Comparison of ENCODE assay signal across 8 cellular contexts in genomic region chr5:181215997-181216982, GRCh38. TPM values are rescaled to one million over a fixed set of nuclear protein-coding genes. Genes with fewer than 3 reads are reported as not detected.
A peak's percentile ranks its signal among the peaks of the same experiment; 100 is the strongest.
DNase-seq lines count a peak whose midpoint lies in the region; ATAC-seq, FAIRE-seq and TF ChIP-seq lines count a peak whose summit lies in the region.

No MANE protein-coding gene starts in this region.

- CTCF ChIA-PET in endothelial cell of umbilical vein (lab: Charles Lee): interaction anchor here (1.0 to 1.8 kb wide), 2 partner anchors 9 to 28 kb away, joined by 3 to 8 read pairs; no protein-coding TSS in a partner anchor

- in situ Hi-C loops in gastrocnemius medialis (cut with MboI; ENCODE audit: low sequenced_read_pairs in 4 of 4): no loop called here

- dilution Hi-C loops in endothelial cell of umbilical vein (cut with MboI; ENCODE audit: extremely low pct_ligation_motif_present, low sequenced_read_pairs): no loop called here

- no peak for TF ChIP-seq POLR2A in endothelial cell of umbilical vein (IDR thresholded peaks at IDR 0.05; ENCODE audit: low read depth, low read length)
- no peak for TF ChIP-seq POLR2A in gastrocnemius medialis (IDR thresholded peaks at IDR 0.05)

- no peak for ATAC-seq in gastrocnemius medialis
- ATAC-seq in GM19397 (IDR thresholded peaks at IDR 0.05; ENCODE audit: unreplicated experiment): no peak
- ATAC-seq in GM21528 (IDR thresholded peaks at IDR 0.05; ENCODE audit: low FRiP score, unreplicated experiment): no peak

- TF ChIP-seq CTCF in GM10266 (IDR thresholded peaks at IDR 0.05; ENCODE audit: control insufficient read depth, insufficient read depth, low read depth, missing control alignments) (no peak), endothelial cell of umbilical vein (IDR thresholded peaks at IDR 0.05; ENCODE audit: extremely low read depth in 1 of 2, insufficient read depth in 1 of 2, low read depth in 1 of 2, low read length in 2 of 2) (no peak), gastrocnemius medialis (IDR thresholded peaks at IDR 0.05 in 4 of 5, conservative IDR thresholded peaks at IDR 0.05 in 1 of 5) (no peak)

- peak overlapping the region; percentile 63 for H3K4me2 ChIP-seq in endothelial cell of umbilical vein (ENCODE audit: insufficient read depth, low read length)

- H2AFZ ChIP-seq in endothelial cell of umbilical vein (ENCODE audit: low read depth, low read length): peak overlapping the region; percentile 63

- POLR2A ChIA-PET in endothelial cell of umbilical vein (lab: Charles Lee): no interaction called here

- H3K4me1 ChIP-seq in endothelial cell of umbilical vein (ENCODE audit: control insufficient read depth, extremely low read depth, insufficient read depth, low read length) (peaks cover 10% of the 10 kb centered on the region), gastrocnemius medialis (peaks cover 32 to 33% of the 10 kb centered on the region in 2 donors)

- H3K9me3 ChIP-seq in endothelial cell of umbilical vein (replicated peaks; ENCODE audit: control insufficient read depth, insufficient read depth, low read length) (no peaks in the 10 kb centered on the region), gastrocnemius medialis (no peaks in the 10 kb centered on the region)

- H3K9ac ChIP-seq in endothelial cell of umbilical vein (replicated peaks; ENCODE audit: extremely low read depth, insufficient read depth, low read length): no peak overlapping the region

- FAIRE-seq in endothelial cell of umbilical vein (lab: Jason Lieb, UNC): no peak

- H3K27me3 ChIP-seq in endothelial cell of umbilical vein (ENCODE audit: control insufficient read depth in 2 of 2, insufficient read depth in 2 of 2, low read length in 2 of 2) (peaks cover 0 to 4% of the 10 kb centered on the region in 2 experiments), gastrocnemius medialis (no peaks in the 10 kb centered on the region)

- H3K4me3 ChIP-seq in endothelial cell of umbilical vein (replicated peaks in 1 of 3; ENCODE audit: insufficient read depth in 1 of 3, low read depth in 1 of 3, low read length in 3 of 3) (peak overlapping the region; percentile 4 to 48 (median 10)), gastrocnemius medialis (peak overlapping the region; percentile 54 to 60 (median 58))

- H3K9me1 ChIP-seq in endothelial cell of umbilical vein (replicated peaks; ENCODE audit: control insufficient read depth, extremely low read depth, insufficient read depth, low read length): no peaks in the 10 kb centered on the region

- H3K79me2 ChIP-seq in endothelial cell of umbilical vein (ENCODE audit: control insufficient read depth, insufficient read depth, low read length): no peaks in the 10 kb centered on the region

- DNase-seq in GM10266 (ENCODE audit: extremely low spot score) (peak; percentile 32), RPMI8226 (peak; percentile 52), endothelial cell of umbilical vein (ENCODE audit: low read depth, low spot score) (no peak), gastrocnemius medialis (no peak), NCI-H82 (lab: John Stamatoyannopoulos, UW) (no peak), T-helper 9 cell (no peak)

- no TSS peak for BruUV-seq in endothelial cell of umbilical vein (replicated peaks; lab: Mats Ljungman, UMichigan)

- intact Hi-C loops in endothelial cell of umbilical vein (cut with micrococcal nuclease) (no loop called here), gastrocnemius medialis (cut with DNase I; ENCODE audit: low total_unique reads) (no loop called here)

- H4K20me1 ChIP-seq in endothelial cell of umbilical vein (replicated peaks; ENCODE audit: control insufficient read depth, extremely low read depth, insufficient read depth, low read length): no peaks in the 10 kb centered on the region

- H3K27ac ChIP-seq in endothelial cell of umbilical vein (ENCODE audit: insufficient read depth, low read depth, low read length): no peak overlapping the region
- H3K27ac ChIP-seq in gastrocnemius medialis: peak overlapping the region; percentile 65 to 79 (median 76)

- H3K36me3 ChIP-seq in endothelial cell of umbilical vein (ENCODE audit: control insufficient read depth in 2 of 2, extremely low read depth in 1 of 2, insufficient read depth in 2 of 2, low read length in 2 of 2) (no peaks in the 10 kb centered on the region), gastrocnemius medialis (no peaks in the 10 kb centered on the region)

TF ChIP-seq in endothelial cell of umbilical vein, 7 proteins besides CTCF, POLR2A, EP300 and RAD21:
- no peak for TF ChIP-seq JUN (IDR thresholded peaks at IDR 0.05; ENCODE audit: borderline replicate concordance, insufficient read depth, insufficient read length, low read depth)
- TF ChIP-seq FOS (IDR thresholded peaks at IDR 0.05; ENCODE audit: borderline replicate concordance, insufficient read depth, low read length): no peak
- no peak for TF ChIP-seq GATA2 (IDR thresholded peaks at IDR 0.05; ENCODE audit: insufficient read depth, insufficient read length, low read depth, low read length)
- no peak for TF ChIP-seq MYC (IDR thresholded peaks at IDR 0.05; ENCODE audit: low read depth, low read length)
- no peak for TF ChIP-seq POLR2AphosphoS5 (IDR thresholded peaks at IDR 0.05; ENCODE audit: insufficient read depth, low read depth, low read length)
- TF ChIP-seq EZH2 (IDR thresholded peaks at IDR 0.05; ENCODE audit: borderline replicate concordance, low read depth, low read length, severe bottlenecking): no peak
- TF ChIP-seq MAX (IDR thresholded peaks at IDR 0.05; ENCODE audit: insufficient read depth, insufficient read length): no peak
TF ChIP-seq in endothelial cell of umbilical vein: peak in this region for 0.

RNA-seq across cellular contexts. Expression of gene TRIM41, which starts 6.8 kb away (rescaled TPM):
- total RNA-seq in endothelial cell of umbilical vein: 17.3 and 19.9 TPM in 2 replicates
- 11.2 and 12.8 TPM in 2 replicates for polyA plus RNA-seq in endothelial cell of umbilical vein
- polyA plus RNA-seq in endothelial cell of umbilical vein (2011; cell fraction: cytosol; rRNA removed): 8.7 and 10.4 TPM in 2 replicates
- 48.8 and 57.0 TPM in 2 replicates for polyA plus RNA-seq in endothelial cell of umbilical vein (2011; cell fraction: nucleus; rRNA removed)
- polyA plus RNA-seq in endothelial cell of umbilical vein (2012): 13.2 and 13.7 TPM in 2 replicates
- polyA minus RNA-seq in endothelial cell of umbilical vein: 6.9 and 7.1 TPM in 2 replicates
- polyA minus RNA-seq in endothelial cell of umbilical vein (2011; cell fraction: cytosol; rRNA and poly(A)+ RNA removed): 14.7 TPM
- polyA minus RNA-seq in endothelial cell of umbilical vein (2011; cell fraction: nucleus; rRNA and poly(A)+ RNA removed): 9.8 and 11.1 TPM in 2 replicates
- 10 to 100 TPM; 15.6 to 23.5 (median 21.6) TPM for total RNA-seq in gastrocnemius medialis

RNA-seq across cellular contexts. Expression of gene TRIM7, which starts 11.3 kb away (rescaled TPM):
- total RNA-seq in endothelial cell of umbilical vein (3.4 and 4.1 TPM in 2 replicates), gastrocnemius medialis (10 to 100 TPM; 27.9 to 58.4 (median 47.1) TPM)
- polyA plus RNA-seq in endothelial cell of umbilical vein: 2.2 and 2.7 TPM in 2 replicates
- polyA plus RNA-seq in endothelial cell of umbilical vein (2011; cell fraction: cytosol; rRNA removed): 2.2 and 2.6 TPM in 2 replicates
- polyA plus RNA-seq in endothelial cell of umbilical vein (2011; cell fraction: nucleus; rRNA removed): 1.7 TPM in 2 replicates
- 3.2 and 8.7 TPM in 2 replicates for polyA plus RNA-seq in endothelial cell of umbilical vein (2012)
- 0.47 and 0.73 TPM in 2 replicates for polyA minus RNA-seq in endothelial cell of umbilical vein
- polyA minus RNA-seq in endothelial cell of umbilical vein (2011; cell fraction: cytosol; rRNA and poly(A)+ RNA removed): 14.8 TPM
- 0.58 and 0.77 TPM in 2 replicates for polyA minus RNA-seq in endothelial cell of umbilical vein (2011; cell fraction: nucleus; rRNA and poly(A)+ RNA removed)

RNA-seq across cellular contexts. Expression of gene RACK1, which starts 27.4 kb away (rescaled TPM):
- 1,910 and 2,029 TPM in 2 replicates for total RNA-seq in endothelial cell of umbilical vein
- 5,629 and 5,870 TPM in 2 replicates for polyA plus RNA-seq in endothelial cell of umbilical vein
- 4,930 and 4,995 TPM in 2 replicates for polyA plus RNA-seq in endothelial cell of umbilical vein (2011; cell fraction: cytosol; rRNA removed)
- 1,740 and 2,124 TPM in 2 replicates for polyA plus RNA-seq in endothelial cell of umbilical vein (2011; cell fraction: nucleus; rRNA removed)
- polyA plus RNA-seq in endothelial cell of umbilical vein (2012): 2,716 and 3,479 TPM in 2 replicates
- 6,064 and 6,714 TPM in 2 replicates for polyA minus RNA-seq in endothelial cell of umbilical vein
- 3,380 TPM for polyA minus RNA-seq in endothelial cell of umbilical vein (2011; cell fraction: cytosol; rRNA and poly(A)+ RNA removed)
- polyA minus RNA-seq in endothelial cell of umbilical vein (2011; cell fraction: nucleus; rRNA and poly(A)+ RNA removed): 806 and 884 TPM in 2 replicates
- 1,000 to 10,000 TPM; 1,697 to 2,187 (median 1,957) TPM for total RNA-seq in gastrocnemius medialis

RNA-seq across cellular contexts. Expression of gene TRIM52, which starts 44.7 kb away (rescaled TPM):
- total RNA-seq in endothelial cell of umbilical vein (9.6 and 10.1 TPM in 2 replicates), gastrocnemius medialis (1 to 10 TPM; 1.3 to 4.9 (median 3.4) TPM)
- 5.1 and 5.6 TPM in 2 replicates for polyA plus RNA-seq in endothelial cell of umbilical vein
- polyA plus RNA-seq in endothelial cell of umbilical vein (2011; cell fraction: cytosol; rRNA removed): 8.2 TPM in 2 replicates
- polyA plus RNA-seq in endothelial cell of umbilical vein (2011; cell fraction: nucleus; rRNA removed): 22.3 and 28.1 TPM in 2 replicates
- polyA plus RNA-seq in endothelial cell of umbilical vein (2012): 8.0 and 9.2 TPM in 2 replicates
- 11.7 and 16.5 TPM in 2 replicates for polyA minus RNA-seq in endothelial cell of umbilical vein
- polyA minus RNA-seq in endothelial cell of umbilical vein (2011; cell fraction: cytosol; rRNA and poly(A)+ RNA removed): 5.4 TPM
- polyA minus RNA-seq in endothelial cell of umbilical vein (2011; cell fraction: nucleus; rRNA and poly(A)+ RNA removed): 9.5 and 12.4 TPM in 2 replicates

Comparison
In these comparisons a context has a peak if more than half of its experiments do, and no peak if none do; other contexts are left out.
1. DNase-seq: peak in GM10266 (single experiment) and RPMI8226 (single experiment); none in endothelial cell of umbilical vein (single experiment), gastrocnemius medialis (0 of 2), NCI-H82 (single experiment) and T-helper 9 cell (single experiment).